ENCODE assay signal across 16 cellular contexts in genomic region chr19:17202713-17203112, GRCh38. TPM values are rescaled to one million over a fixed set of nuclear protein-coding genes. Genes with fewer than 3 reads are reported as not detected.
DNase-seq lines count a peak whose midpoint lies in the region; ATAC-seq lines count a peak whose summit lies in the region.
"Had no signal": no experiment of that assay in that cellular context is flagged by ENCODE, and none has a peak within 500 bp of the region (broad histone marks: within the 10 kb centered on the region; RNA-seq: fewer than 3 reads in every experiment).

No MANE protein-coding gene starts in this region.

- no peak overlapping the region for H3K18ac ChIP-seq in trophoblast cell (ENCODE audit: low read length)

- no peaks in the 10 kb centered on the region for H3K4me1 ChIP-seq in trophoblast cell (ENCODE audit: control insufficient read depth in 1 of 2, insufficient read depth in 2 of 2, low read length in 2 of 2)
- H3K4me1 ChIP-seq: HAP-1 had no signal

- no peaks in the 10 kb centered on the region for H3K27me3 Mint-ChIP-seq in activated T-cell treated with anti-CD3 and anti-CD28 coated beads, Interleukin-2, amount 50 U/mL, for 24 hours
- H3K27me3 Mint-ChIP-seq in memory B cell = no peaks in the 10 kb centered on the region

- no peak for DNase-seq in activated T-cell treated with anti-CD3 and anti-CD28 coated beads, Interleukin-2, amount 50 U/mL, for 24 hours
- DNase-seq in activated T-cell treated with anti-CD3 and anti-CD28 coated beads for 4 hours (no peak), memory B cell (ENCODE audit: low spot score in 2 of 2) (no peak), trophoblast cell (no peak), NCI-H774 (lab: John Stamatoyannopoulos, UW) (no peak), NCI-H1048 (lab: John Stamatoyannopoulos, UW) (no peak), activated gamma-delta T cell treated with Interleukin-2 at 50 U/mL for 16 hours (no peak)
- DNase-seq: COR-L47, DMS153, DMS79 treated with DMSO at 0.1 percent for 48 hours, EL, GOT3 had no signal

- H2AK5ac ChIP-seq in trophoblast cell (ENCODE audit: low read length) = no peak overlapping the region

- H3K27ac ChIP-seq in trophoblast cell (ENCODE audit: low read depth, low read length) = no peak overlapping the region
- H3K27ac ChIP-seq: 22Rv1 had no signal

- peaks cover 79 to 82% of the 10 kb centered on the region in 2 experiments for H3K36me3 ChIP-seq in trophoblast cell (ENCODE audit: control insufficient read depth in 1 of 2, insufficient read depth in 2 of 2, low read length in 2 of 2)

- no peak overlapping the region for H2AFZ ChIP-seq in trophoblast cell (ENCODE audit: insufficient read depth, low read length, poor library complexity)

- H3K9me3 Mint-ChIP-seq in activated T-cell treated with anti-CD3 and anti-CD28 coated beads, Interleukin-2, amount 50 U/mL, for 24 hours = no peaks in the 10 kb centered on the region
- no peaks in the 10 kb centered on the region for H3K9me3 Mint-ChIP-seq in memory B cell
- H3K9me3 Mint-ChIP-seq: CD14-positive monocyte; CD8-positive, alpha-beta T cell had no signal

- no peak overlapping the region for H2BK5ac ChIP-seq in trophoblast cell (ENCODE audit: low read depth, low read length, poor library complexity)

- H3K4ac ChIP-seq in trophoblast cell (ENCODE audit: low read depth, low read length) = no peak overlapping the region

- no peaks in the 10 kb centered on the region for H3K79me2 ChIP-seq in trophoblast cell (ENCODE audit: control insufficient read depth, insufficient read depth, low read length, poor library complexity)

- H2BK120ac ChIP-seq in trophoblast cell (ENCODE audit: insufficient read depth, low read length, poor library complexity) = no peak overlapping the region

- H3K4me2 ChIP-seq in trophoblast cell (ENCODE audit: low read length) = no peak overlapping the region

- no peak overlapping the region for H2BK12ac ChIP-seq in trophoblast cell (ENCODE audit: low read length)

- no peak overlapping the region for H4K91ac ChIP-seq in trophoblast cell (ENCODE audit: low read depth, low read length)

- H3K14ac ChIP-seq in trophoblast cell (ENCODE audit: low read length) = no peak overlapping the region

- no peak overlapping the region for H3K23ac ChIP-seq in trophoblast cell (ENCODE audit: low read length)

- no CpG with 5 or more reads among the region's 17 CpGs for WGBS in trophoblast cell (ENCODE audit: extremely low coverage, insufficient coverage, insufficient read length)

- H3K9me3 ChIP-seq in trophoblast cell (ENCODE audit: insufficient read depth, low read depth, low read length) = peaks cover 7% of the 10 kb centered on the region
- H3K9me3 ChIP-seq: HAP-1 had no signal

- H3K27ac Mint-ChIP-seq in activated T-cell treated with anti-CD3 and anti-CD28 coated beads, Interleukin-2, amount 50 U/mL, for 24 hours = peak overlapping the region; percentile 40
- H3K27ac Mint-ChIP-seq in memory B cell = peak overlapping the region; percentile 47
- H3K27ac Mint-ChIP-seq: CD8-positive, alpha-beta T cell had no signal

- no peak overlapping the region for H3K4me3 Mint-ChIP-seq in activated T-cell treated with anti-CD3 and anti-CD28 coated beads, Interleukin-2, amount 50 U/mL, for 24 hours
- H3K4me3 Mint-ChIP-seq in memory B cell = no peak overlapping the region
- H3K4me3 Mint-ChIP-seq: CD14-positive monocyte; CD8-positive, alpha-beta T cell had no signal

- no peak overlapping the region for H3K9ac ChIP-seq in trophoblast cell (ENCODE audit: low read length)

- H3K4me3 ChIP-seq in trophoblast cell (ENCODE audit: low read depth, low read length) = peak overlapping the region; percentile 20
- H3K4me3 ChIP-seq: HAP-1 had no signal

- ATAC-seq in memory B cell (ENCODE audit: low read depth) = no peak

- H3K36me3 Mint-ChIP-seq in activated T-cell treated with anti-CD3 and anti-CD28 coated beads, Interleukin-2, amount 50 U/mL, for 24 hours (ENCODE audit: low read depth) = peaks cover 85% of the 10 kb centered on the region
- H3K36me3 Mint-ChIP-seq in memory B cell = peaks cover 39% of the 10 kb centered on the region

- H3K4me1 Mint-ChIP-seq in activated T-cell treated with anti-CD3 and anti-CD28 coated beads, Interleukin-2, amount 50 U/mL, for 24 hours (ENCODE audit: low read depth) = no peaks in the 10 kb centered on the region
- peaks cover 6% of the 10 kb centered on the region for H3K4me1 Mint-ChIP-seq in memory B cell
- H3K4me1 Mint-ChIP-seq: CD14-positive monocyte had no signal

- no peak overlapping the region for H4K8ac ChIP-seq in trophoblast cell (ENCODE audit: low read depth, low read length)

- H4K12ac ChIP-seq in trophoblast cell (ENCODE audit: low read depth, low read length) = no peak overlapping the region

- no peaks in the 10 kb centered on the region for H3K27me3 ChIP-seq in trophoblast cell (ENCODE audit: insufficient read depth, low read length)

- H3K79me1 ChIP-seq in trophoblast cell (ENCODE audit: low read length) = no peaks in the 10 kb centered on the region

RNA-seq across cellular contexts. Expression of gene USE1, which starts 12.4 kb away (rescaled TPM):
- 10.3 and 10.4 TPM in 2 replicates for polyA plus RNA-seq in trophoblast cell (2013)

RNA-seq across cellular contexts. Expression of gene OCEL1, which starts 23.3 kb away (rescaled TPM):
- 41.5 and 44.6 TPM in 2 replicates for polyA plus RNA-seq in trophoblast cell (2013)

RNA-seq across cellular contexts. Expression of gene NR2F6, which starts 43.0 kb away (rescaled TPM):
- polyA plus RNA-seq in trophoblast cell (2013) = 205 and 221 TPM in 2 replicates
